15 cellular contexts compared by ENCODE assay signal in genomic region chr1:89962024-89962741, GRCh38. TPM values are rescaled to one million over a fixed set of nuclear protein-coding genes. Genes with fewer than 3 reads are reported as not detected.
DNase-seq lines count a peak whose midpoint lies in the region; ATAC-seq and TF ChIP-seq lines count a peak whose summit lies in the region.
"Had no signal": no experiment of that assay in that cellular context is flagged by ENCODE, and none has a peak within 500 bp of the region (broad histone marks: within the 10 kb centered on the region; RNA-seq: fewer than 3 reads in every experiment).

No MANE protein-coding gene starts in this region.

- peak overlapping the region; percentile 35 for H3K4me2 ChIP-seq in smooth muscle cell
- H3K4me2 ChIP-seq: A549 had no signal

- no peak overlapping the region for H3K9ac ChIP-seq in smooth muscle cell (ENCODE audit: low read depth)
- H3K9ac ChIP-seq: parathyroid adenoma had no signal

- peak overlapping the region in 1 of 10 donors; percentile 11 for H3K27ac ChIP-seq in heart right ventricle
- no peak overlapping the region for H3K27ac ChIP-seq in smooth muscle cell (ENCODE audit: low read depth)
- no peak overlapping the region for H3K27ac ChIP-seq in vagina
- H3K27ac ChIP-seq: colonic mucosa, esophagus squamous epithelium, parathyroid adenoma had no signal

- ATAC-seq in heart right ventricle (peak in 5 of 8 donors; percentile 22 to 73 (median 33)), GM18519 (IDR thresholded peaks at IDR 0.05; ENCODE audit: low FRiP score, unreplicated experiment) (no peak)

- TF ChIP-seq POLR2A in vagina (IDR thresholded peaks at IDR 0.05): no peak

- no peaks in the 10 kb centered on the region for H3K27me3 ChIP-seq in heart right ventricle
- no peaks in the 10 kb centered on the region for H3K27me3 ChIP-seq in smooth muscle cell (ENCODE audit: low read depth)
- H3K27me3 ChIP-seq in vagina: no peaks in the 10 kb centered on the region
- H3K27me3 ChIP-seq: colonic mucosa, esophagus squamous epithelium had no signal

- H3K4me3 ChIP-seq in heart right ventricle: no peak overlapping the region
- H3K4me3 ChIP-seq in smooth muscle cell: no peak overlapping the region
- H3K4me3 ChIP-seq in vagina: no peak overlapping the region
- H3K4me3 ChIP-seq: A549, colonic mucosa, esophagus squamous epithelium had no signal

- DNase-seq in heart right ventricle (peak in 1 of 2 donors; percentile 21), cardiac septum (ENCODE audit: low spot score) (no peak), M059J (ENCODE audit: low read depth) (peak; percentile 92), fibroblast of gingiva (ENCODE audit: low read depth) (peak; percentile 26), smooth muscle cell (lab: John Stamatoyannopoulos, UW; ENCODE audit: unreplicated experiment) (no peak), vagina (ENCODE audit: extremely low spot score in 2 of 2) (no peak)
- no peak for DNase-seq in stimulated activated CD4-positive, alpha-beta T cell treated with anti-CD3 and anti-CD28 coated beads, Interleukin-2, amount 100 ng/mL, for 48 hours
- DNase-seq: colonic mucosa; esophagus squamous epithelium; MM.1S; NK-92 treated with Interleukin-12 subunit alpha and Interleukin-12 subunit beta, amount 100 ng/mL, for 24 hours; trophoblast cell had no signal

- peaks cover 0 to 21% (median 5%) of the 10 kb centered on the region in 9 donors for H3K4me1 ChIP-seq in heart right ventricle
- no peaks in the 10 kb centered on the region for H3K4me1 ChIP-seq in smooth muscle cell (ENCODE audit: low read depth)
- no peaks in the 10 kb centered on the region for H3K4me1 ChIP-seq in vagina
- H3K4me1 ChIP-seq: colonic mucosa, parathyroid adenoma had no signal

- peaks cover 3% of the 10 kb centered on the region for H3F3A ChIP-seq in smooth muscle cell (ENCODE audit: low read depth)

- no peaks in the 10 kb centered on the region for H3K79me2 ChIP-seq in smooth muscle cell (ENCODE audit: low read depth)
- H3K79me2 ChIP-seq: parathyroid adenoma had no signal

- H3K36me3 ChIP-seq in heart right ventricle (no peaks in the 10 kb centered on the region), smooth muscle cell (ENCODE audit: low read depth) (no peaks in the 10 kb centered on the region), vagina (no peaks in the 10 kb centered on the region)
- H3K36me3 ChIP-seq: colonic mucosa, esophagus squamous epithelium had no signal

- H3K9me3 ChIP-seq in heart right ventricle (no peaks in the 10 kb centered on the region), smooth muscle cell (replicated peaks; ENCODE audit: low read depth) (no peaks in the 10 kb centered on the region), vagina (no peaks in the 10 kb centered on the region)
- H3K9me3 ChIP-seq: colonic mucosa, esophagus squamous epithelium had no signal

- TF ChIP-seq CTCF in heart right ventricle (IDR thresholded peaks at IDR 0.05) (no peak), smooth muscle cell (IDR thresholded peaks at IDR 0.05; ENCODE audit: borderline replicate concordance, insufficient read depth, poor library complexity, severe bottlenecking) (no peak), vagina (IDR thresholded peaks at IDR 0.05) (no peak)

- no peak overlapping the region for H2AFZ ChIP-seq in smooth muscle cell (ENCODE audit: low read depth)
- H2AFZ ChIP-seq: parathyroid adenoma had no signal

- intact Hi-C loops in heart right ventricle (cut with DNase I) (no loop called here), cardiac septum (cut with DNase I) (no loop called here), vagina (cut with DNase I) (no loop called here)

- 46 to 52% methylated on average over 6 of the region's 6 CpGs for WGBS in heart right ventricle, 2 donors
- 58% methylated on average over 6 of the region's 6 CpGs for WGBS in smooth muscle cell (ENCODE audit: low lambda C conversion rate)

- no peaks in the 10 kb centered on the region for H4K20me1 ChIP-seq in smooth muscle cell (ENCODE audit: low read depth)

RNA-seq across cellular contexts. Expression of gene ZNF326, which starts 32.7 kb away (rescaled TPM):
- total RNA-seq in heart right ventricle (10 to 100 TPM; 11.2 to 13.4 (median 11.6) TPM), cardiac septum (14.0 TPM), smooth muscle cell (11.3 and 12.8 TPM in 2 replicates), vagina (12.8 TPM)
- polyA plus RNA-seq in heart right ventricle (10 to 100 TPM in 1 of 2 donors, 1 to 10 TPM in 1; 7.6 to 14.3 TPM), smooth muscle cell (7.7 and 11.9 TPM in 2 replicates)
- 4.5 and 6.9 TPM in 2 replicates for total RNA-seq in M059J (2014; rRNA removed; shearing (Covaris generic))

Comparison
In these comparisons a context has a peak if more than half of its experiments do, and no peak if none do; other contexts are left out.
1. DNase-seq: peak in M059J (single experiment) and fibroblast of gingiva (single experiment); none in cardiac septum (single experiment), smooth muscle cell (single experiment), vagina (0 of 2) and stimulated activated CD4-positive, alpha-beta T cell treated with anti-CD3 and anti-CD28 coated beads, Interleukin-2, amount 100 ng/mL, for 48 hours (0 of 2).